Comparison of ENCODE assay signal across 3 cellular contexts in genomic region chr7:22436552-22436951, GRCh38.
TF ChIP-seq lines count a peak whose summit lies in the region.

No MANE protein-coding gene starts in this region.

TF ChIP-seq in HEK293, 187 proteins besides CTCF, POLR2A, EP300 and RAD21:
- peak; percentile 17; the same call in 1 of the 2 replicates for TF ChIP-seq ZNF146 (tag by site-specific recombination; IDR thresholded peaks at IDR 0.05)

TF ChIP-seq in K562, 482 proteins besides CTCF, POLR2A, EP300 and RAD21:
- peak; percentile 59 for TF ChIP-seq ZNF146 (CRISPR knock-in tag; IDR thresholded peaks at IDR 0.05; ENCODE audit: unreplicated experiment)

TF ChIP-seq in HepG2, 621 proteins besides CTCF, POLR2A, EP300 and RAD21:
- TF ChIP-seq MNT (IDR thresholded peaks at IDR 0.05) = 0 out of 2 replicates have a peak, but pooled peaks have one; percentile 18
